ENCODE assay signal across 1 cellular context in the genomic region with DNA sequence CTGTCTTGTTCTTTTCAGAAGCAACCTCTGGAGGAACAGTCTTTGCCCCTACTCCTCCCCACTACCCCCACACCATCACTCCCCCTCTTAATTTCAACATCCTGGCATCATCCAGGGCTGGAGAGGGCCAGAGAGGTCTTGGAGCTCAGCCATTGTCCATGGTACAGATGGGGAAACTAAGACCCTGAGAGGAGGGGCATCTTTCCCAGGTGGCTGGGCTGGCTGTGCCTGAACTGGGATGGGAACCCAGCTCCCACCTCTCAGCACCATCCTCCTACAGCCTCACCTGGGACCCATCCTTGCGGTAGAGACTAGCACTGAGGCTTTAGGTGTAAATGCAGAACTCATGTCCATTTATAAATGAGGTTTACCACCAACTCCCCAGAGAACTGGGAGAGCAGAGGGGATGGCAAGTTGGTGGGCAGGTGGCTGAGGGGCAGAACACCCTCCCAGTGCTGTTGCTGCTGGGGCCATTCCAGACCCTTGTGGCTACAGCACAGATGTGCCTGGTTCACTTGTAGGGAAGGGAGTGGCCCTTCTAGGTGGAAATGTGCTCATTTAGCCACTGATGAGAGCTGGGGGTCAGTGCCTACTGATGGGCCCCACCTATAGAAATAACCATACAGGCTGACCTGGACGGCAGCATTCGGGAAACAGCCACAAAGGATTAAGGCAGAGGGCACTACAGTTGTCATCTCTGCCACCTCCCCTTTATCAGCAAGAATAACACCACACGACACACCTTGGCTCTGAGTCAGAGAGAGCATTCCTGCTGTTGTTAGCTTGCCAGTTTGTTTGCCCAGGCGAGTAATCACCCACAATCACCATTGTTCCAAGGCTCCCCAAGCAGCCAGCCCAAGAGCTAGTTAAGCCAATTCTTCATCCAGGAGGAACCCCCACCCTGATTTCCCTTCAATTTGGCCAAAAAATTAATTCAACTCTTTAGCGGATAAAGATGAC.
TF ChIP-seq lines count a peak whose summit lies in the region.

No MANE protein-coding gene starts in this region.

TF ChIP-seq in H1, 55 proteins besides CTCF, POLR2A, EP300 and RAD21:
- TF ChIP-seq GTF2F1 (IDR thresholded peaks at IDR 0.05; ENCODE audit: borderline replicate concordance, low read depth, low read length) = no peak
- no peak for TF ChIP-seq SIX5 (IDR thresholded peaks at IDR 0.05; ENCODE audit: low read depth, low read length)
- TF ChIP-seq MAFK (IDR thresholded peaks at IDR 0.05; ENCODE audit: low read depth, low read length) = no peak
- no peak for TF ChIP-seq CTBP2 (IDR thresholded peaks at IDR 0.05; ENCODE audit: borderline replicate concordance, insufficient read depth, insufficient read length, low read length)
- no peak for TF ChIP-seq POU5F1 (IDR thresholded peaks at IDR 0.05; ENCODE audit: low read depth, low read length)
- TF ChIP-seq PHF8 (conservative IDR thresholded peaks at IDR 0.05; ENCODE audit: low read depth, low read length) = no peak
- TF ChIP-seq RXRA (IDR thresholded peaks at IDR 0.05; ENCODE audit: insufficient read depth, low read depth, low read length) = no peak
